35 cellular contexts compared by ENCODE assay signal in genomic region chr20:56609321-56609720, GRCh38. TPM values are rescaled to one million over a fixed set of nuclear protein-coding genes. Genes with fewer than 3 reads are reported as not detected.
"Had no signal": no experiment of that assay in that cellular context is flagged by ENCODE, and none has a peak within 500 bp of the region (broad histone marks: within the 10 kb centered on the region; RNA-seq: fewer than 3 reads in every experiment).

No MANE protein-coding gene starts in this region.

- H3K9me3 ChIP-seq: ascending aorta, breast epithelium, colonic mucosa, esophagus squamous epithelium, gastroesophageal sphincter had no signal

- H3K4me1 Mint-ChIP-seq: activated CD4-positive, alpha-beta T cell treated with anti-CD3 and anti-CD28 coated beads for 36 hours; activated CD4-positive, alpha-beta T cell treated with anti-CD3 and anti-CD28 coated beads, Interleukin-2, amount 10 ng/mL, durations not matched to agents 24 days and 14 days; activated CD8-positive, alpha-beta memory T cell treated with anti-CD3 and anti-CD28 coated beads, Interleukin-2, amount 10 ng/mL, durations not matched to agents 7 days and 5 days; activated naive CD4-positive, alpha-beta T cell treated with anti-CD3 and anti-CD28 coated beads, Interleukin-2, amount 50 U/mL, for 24 hours; activated naive CD8-positive, alpha-beta T cell treated with anti-CD3 and anti-CD28 coated beads, Interleukin-2, amount 10 ng/mL, durations not matched to agents 7 days and 5 days; brain had no signal

- H3K9me3 Mint-ChIP-seq: activated CD4-positive, alpha-beta memory T cell treated with anti-CD3 and anti-CD28 coated beads for 36 hours; activated CD4-positive, alpha-beta T cell treated with anti-CD3 and anti-CD28 coated beads, Interleukin-2, amount 10 ng/mL, durations not matched to agents 24 days and 14 days; activated naive CD4-positive, alpha-beta T cell treated with anti-CD3 and anti-CD28 coated beads for 36 hours; activated naive CD4-positive, alpha-beta T cell treated with anti-CD3 and anti-CD28 coated beads, Interleukin-2, amount 50 U/mL, for 24 hours; activated naive CD8-positive, alpha-beta T cell treated with anti-CD3 and anti-CD28 coated beads, Interleukin-2, amount 10 ng/mL, durations not matched to agents 7 days and 5 days; activated T-helper 1 cell treated with anti-CD3 and anti-CD28 coated beads, Interleukin-12 subunit alpha, Interleukin-12 subunit beta, Interleukin-2, Interleukin-4 antibody, amounts not matched to agents 30 ng/mL and 10 ng/mL and 1 ng/mL, durations not matched to agents 14 hours and 24 hours and 36 hours; activated T-helper 2 cell treated with anti-CD3 and anti-CD28 coated beads, Interferon-gamma antibody, Interleukin-2, Interleukin-4, amounts not matched to agents 10 μg/mL and 5 μg/mL and 100 μg/mL, durations not matched to agents 14 hours and 24 hours and 36 hours; brain had no signal

- H3K4me3 ChIP-seq: ascending aorta, breast epithelium, cardiac muscle cell, colonic mucosa, esophagus squamous epithelium, gastroesophageal sphincter had no signal

- H3K27me3 ChIP-seq: ascending aorta, breast epithelium, cardiac muscle cell, colonic mucosa, esophagus squamous epithelium, gastroesophageal sphincter had no signal

- H3K27ac Mint-ChIP-seq: activated CD4-positive, alpha-beta memory T cell treated with anti-CD3 and anti-CD28 coated beads for 36 hours; activated CD4-positive, alpha-beta T cell treated with anti-CD3 and anti-CD28 coated beads for 36 hours; activated CD4-positive, alpha-beta T cell treated with anti-CD3 and anti-CD28 coated beads, Interleukin-2, amount 10 ng/mL, durations not matched to agents 24 days and 14 days; activated CD8-positive, alpha-beta memory T cell treated with anti-CD3 and anti-CD28 coated beads, Interleukin-2, amount 10 ng/mL, durations not matched to agents 7 days and 5 days; activated CD8-positive, alpha-beta T cell treated with anti-CD3 and anti-CD28 coated beads, Interleukin-2, amount 10 ng/mL, durations not matched to agents 7 days and 5 days; activated naive CD4-positive, alpha-beta T cell treated with anti-CD3 and anti-CD28 coated beads for 36 hours; activated naive CD4-positive, alpha-beta T cell treated with anti-CD3 and anti-CD28 coated beads, Interleukin-2, amount 50 U/mL, for 24 hours; activated naive CD8-positive, alpha-beta T cell treated with anti-CD3 and anti-CD28 coated beads, Interleukin-2, amount 10 ng/mL, durations not matched to agents 7 days and 5 days; activated T-helper 1 cell treated with anti-CD3 and anti-CD28 coated beads, Interleukin-12 subunit alpha, Interleukin-12 subunit beta, Interleukin-2, Interleukin-4 antibody, amounts not matched to agents 30 ng/mL and 10 ng/mL and 1 ng/mL, durations not matched to agents 14 hours and 24 hours and 36 hours; activated T-helper 2 cell treated with anti-CD3 and anti-CD28 coated beads, Interferon-gamma antibody, Interleukin-2, Interleukin-4, amounts not matched to agents 10 μg/mL and 5 μg/mL and 100 μg/mL, durations not matched to agents 14 hours and 24 hours and 36 hours; brain had no signal

- H3K36me3 Mint-ChIP-seq: activated CD4-positive, alpha-beta memory T cell treated with anti-CD3 and anti-CD28 coated beads for 36 hours; activated CD8-positive, alpha-beta memory T cell treated with anti-CD3 and anti-CD28 coated beads, Interleukin-2, amount 10 ng/mL, durations not matched to agents 7 days and 5 days; activated naive CD4-positive, alpha-beta T cell treated with anti-CD3 and anti-CD28 coated beads, Interleukin-2, amount 50 U/mL, for 24 hours; activated naive CD8-positive, alpha-beta T cell treated with anti-CD3 and anti-CD28 coated beads, Interleukin-2, amount 10 ng/mL, durations not matched to agents 7 days and 5 days; brain had no signal

- H3K27ac ChIP-seq: ascending aorta, breast epithelium, cardiac muscle cell, colonic mucosa, epithelial cell of prostate, esophagus squamous epithelium, gastroesophageal sphincter had no signal

- H3K4me1 ChIP-seq: ascending aorta, breast epithelium, colonic mucosa, gastroesophageal sphincter had no signal

- H3K4me3 Mint-ChIP-seq: activated CD4-positive, alpha-beta memory T cell treated with anti-CD3 and anti-CD28 coated beads for 36 hours; activated CD4-positive, alpha-beta T cell treated with anti-CD3 and anti-CD28 coated beads for 36 hours; activated CD4-positive, alpha-beta T cell treated with anti-CD3 and anti-CD28 coated beads, Interleukin-2, amount 10 ng/mL, durations not matched to agents 24 days and 14 days; activated CD8-positive, alpha-beta memory T cell treated with anti-CD3 and anti-CD28 coated beads, Interleukin-2, amount 10 ng/mL, durations not matched to agents 7 days and 5 days; activated CD8-positive, alpha-beta T cell treated with anti-CD3 and anti-CD28 coated beads, Interleukin-2, amount 10 ng/mL, durations not matched to agents 7 days and 5 days; activated naive CD4-positive, alpha-beta T cell treated with anti-CD3 and anti-CD28 coated beads for 36 hours; activated naive CD4-positive, alpha-beta T cell treated with anti-CD3 and anti-CD28 coated beads, Interleukin-2, amount 50 U/mL, for 24 hours; activated naive CD8-positive, alpha-beta T cell treated with anti-CD3 and anti-CD28 coated beads, Interleukin-2, amount 10 ng/mL, durations not matched to agents 7 days and 5 days; activated T-helper 1 cell treated with anti-CD3 and anti-CD28 coated beads, Interleukin-12 subunit alpha, Interleukin-12 subunit beta, Interleukin-2, Interleukin-4 antibody, amounts not matched to agents 30 ng/mL and 10 ng/mL and 1 ng/mL, durations not matched to agents 14 hours and 24 hours and 36 hours; brain had no signal

- DNase-seq: activated CD4-positive, alpha-beta memory T cell treated with anti-CD3 and anti-CD28 coated beads for 36 hours; activated CD4-positive, alpha-beta T cell treated with anti-CD3 and anti-CD28 coated beads for 36 hours; activated CD4-positive, alpha-beta T cell treated with anti-CD3 and anti-CD28 coated beads, Interleukin-2, amount 10 ng/mL, durations not matched to agents 24 days and 14 days; activated CD4-positive, CD25-positive, alpha-beta regulatory T cell; activated CD4-positive, CD25-positive, alpha-beta regulatory T cell treated with anti-CD3 and anti-CD28 coated beads, Interleukin-2, amount 50 U/mL, for 72 hours; activated CD8-positive, alpha-beta memory T cell treated with anti-CD3 and anti-CD28 coated beads, Interleukin-2, amount 10 ng/mL, durations not matched to agents 7 days and 5 days; activated CD8-positive, alpha-beta memory T cell treated with anti-CD3 and anti-CD28 coated beads, Interleukin-2, amount 50 U/mL, for 4 hours; activated CD8-positive, alpha-beta T cell treated with anti-CD3 and anti-CD28 coated beads, Interleukin-2, amount 10 ng/mL, durations not matched to agents 7 days and 5 days; activated effector memory CD4-positive, alpha-beta T cell treated with anti-CD3 and anti-CD28 coated beads, Interleukin-2, amount 50 U/mL, for 16 hours; activated naive CD4-positive, alpha-beta T cell treated with anti-CD3 and anti-CD28 coated beads for 36 hours; activated naive CD8-positive, alpha-beta T cell treated with anti-CD3 and anti-CD28 coated beads, Interleukin-2, amount 10 ng/mL, durations not matched to agents 7 days and 5 days; activated T-cell treated with anti-CD3 and anti-CD28 coated beads, Interleukin-2, amount 50 U/mL, for 1 hour; activated T-cell treated with anti-CD3 and anti-CD28 coated beads, Interleukin-2, amount 50 U/mL, for 48 hours; central memory CD4-positive, alpha-beta T cell; cerebellar nuclear complex; colonic mucosa; effector CD8-positive, alpha-beta T cell; esophagus squamous epithelium; foreskin melanocyte; T-helper 2 cell had no signal

- H3K36me3 ChIP-seq: ascending aorta, breast epithelium, cardiac muscle cell, colonic mucosa, esophagus squamous epithelium, gastroesophageal sphincter had no signal

- H3K27me3 Mint-ChIP-seq: activated CD4-positive, alpha-beta memory T cell treated with anti-CD3 and anti-CD28 coated beads for 36 hours; activated CD4-positive, alpha-beta T cell treated with anti-CD3 and anti-CD28 coated beads for 36 hours; activated CD8-positive, alpha-beta memory T cell treated with anti-CD3 and anti-CD28 coated beads, Interleukin-2, amount 10 ng/mL, durations not matched to agents 7 days and 5 days; activated naive CD4-positive, alpha-beta T cell treated with anti-CD3 and anti-CD28 coated beads, Interleukin-2, amount 50 U/mL, for 24 hours; activated naive CD8-positive, alpha-beta T cell treated with anti-CD3 and anti-CD28 coated beads, Interleukin-2, amount 10 ng/mL, durations not matched to agents 7 days and 5 days had no signal

- FAIRE-seq: endometrium, endothelial cell of umbilical vein had no signal

RNA-seq across cellular contexts. Expression of gene TFAP2C, which starts 19.8 kb away (rescaled TPM):
- total RNA-seq: activated CD4-positive, alpha-beta memory T cell treated with anti-CD3 and anti-CD28 coated beads for 36 hours; activated CD4-positive, alpha-beta T cell treated with anti-CD3 and anti-CD28 coated beads for 36 hours; activated CD4-positive, alpha-beta T cell treated with anti-CD3 and anti-CD28 coated beads, Interleukin-2, amount 10 ng/mL, durations not matched to agents 24 days and 14 days; activated CD8-positive, alpha-beta memory T cell treated with anti-CD3 and anti-CD28 coated beads for 36 hours; activated CD8-positive, alpha-beta memory T cell treated with anti-CD3 and anti-CD28 coated beads, Interleukin-2, amount 10 ng/mL, durations not matched to agents 7 days and 5 days; activated CD8-positive, alpha-beta T cell treated with anti-CD3 and anti-CD28 coated beads, Interleukin-2, amount 10 ng/mL, durations not matched to agents 7 days and 5 days; activated naive CD4-positive, alpha-beta T cell treated with anti-CD3 and anti-CD28 coated beads for 36 hours; activated naive CD8-positive, alpha-beta T cell treated with anti-CD3 and anti-CD28 coated beads, Interleukin-2, amount 10 ng/mL, durations not matched to agents 7 days and 5 days; activated T-helper 1 cell treated with anti-CD3 and anti-CD28 coated beads, Interleukin-12 subunit alpha, Interleukin-12 subunit beta, Interleukin-2, Interleukin-4 antibody, amounts not matched to agents 30 ng/mL and 10 ng/mL and 1 ng/mL, durations not matched to agents 14 hours and 24 hours and 36 hours; activated T-helper 2 cell treated with anti-CD3 and anti-CD28 coated beads, Interferon-gamma antibody, Interleukin-2, Interleukin-4, amounts not matched to agents 10 μg/mL and 5 μg/mL and 100 μg/mL, durations not matched to agents 14 hours and 24 hours and 36 hours; dermis microvascular lymphatic vessel endothelial cell; endothelial cell of umbilical vein; fibroblast of lung; T-helper 1 cell treated with Interleukin-12 subunit alpha and Interleukin-12 subunit beta and Interleukin-4 antibody, amounts not matched to agents 30 ng/mL and 1 ng/mL, for 36 hours had no signal
- polyA plus RNA-seq: cardiac muscle cell had no signal
